Comparison of ENCODE assay signal across 24 cellular contexts in the genomic region with DNA sequence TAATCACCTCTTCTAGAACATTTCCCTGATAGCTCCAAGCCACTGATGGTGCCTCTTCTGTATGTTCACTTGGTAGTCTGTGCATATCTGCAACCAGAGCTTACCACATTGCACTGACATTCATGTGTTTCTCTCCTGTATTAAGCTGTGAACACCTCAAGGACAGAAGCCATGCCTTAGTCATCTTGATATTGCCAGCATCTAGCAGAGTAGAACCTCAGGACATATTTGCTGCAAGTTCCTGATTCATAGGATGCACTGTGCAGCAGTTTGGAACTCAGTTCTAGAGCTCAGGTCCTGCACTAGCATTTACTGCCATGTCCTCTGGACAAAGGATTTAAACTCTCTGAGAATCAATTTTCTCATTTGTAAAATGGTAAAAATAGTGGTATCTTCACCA.
"Had no signal": no experiment of that assay in that cellular context is flagged by ENCODE, and none has a peak within 500 bp of the region (broad histone marks: within the 10 kb centered on the region; RNA-seq: fewer than 3 reads in every experiment).

No MANE protein-coding gene starts in this region.

- DNase-seq: stimulated activated CD4-positive, alpha-beta T cell treated with anti-CD3 and anti-CD28 coated beads, Interleukin-2, amount 100 ng/mL, for 48 hours; stimulated activated CD4-positive, alpha-beta T cell treated with anti-CD3 and anti-CD28 coated beads, Interleukin-4, amount 100 ng/mL, for 1 hour; stimulated activated CD4-positive, alpha-beta T cell treated with anti-CD3 and anti-CD28 coated beads, Interleukin-4, amount 100 ng/mL, for 24 hours; stimulated activated CD4-positive, alpha-beta T cell treated with anti-CD3 and anti-CD28 coated beads, Interleukin-4, amount 100 ng/mL, for 4 hours; stimulated activated CD8-positive, alpha-beta memory T cell treated with anti-CD3 and anti-CD28 coated beads, Interleukin-4, amount 100 ng/mL, for 48 hours; stimulated activated naive B cell treated with anti-CD40 and anti-IgM and Interleukin-4, amounts not matched to agents 10 μg/mL and 1 μg/mL and 100 μg/mL, for 72 hours; stimulated activated naive CD4-positive, alpha-beta T cell; stimulated activated naive CD4-positive, alpha-beta T cell treated with Interleukin-2 at 50 U/mL for 16 hours; stimulated activated naive CD8-positive, alpha-beta T cell treated with anti-CD3 and anti-CD28 coated beads, Interleukin-15, amount 100 ng/mL, for 72 hours; stimulated activated naive CD8-positive, alpha-beta T cell treated with anti-CD3 and anti-CD28 coated beads, Interleukin-15, Interleukin-2, amounts not matched to agents 100 U/mL and 50 U/mL, for 24 hours; stomach; substantia nigra; testis; thyroid gland; tibial artery; transverse colon; trophoblast cell; upper lobe of left lung; upper lobe of right lung; uterus had no signal

- H3K4me3 Mint-ChIP-seq: stimulated activated effector memory CD8-positive, alpha-beta T cell treated with anti-CD3 and anti-CD28 coated beads, Interleukin-12 subunit alpha, Interleukin-12 subunit beta, amount 100 ng/mL, for 72 hours; stimulated activated memory B cell treated with anti-CD40 and anti-IgM and Interleukin-4, amounts not matched to agents 10 μg/mL and 1 μg/mL and 100 μg/mL, for 72 hours; stimulated activated naive B cell treated with anti-CD40 and anti-IgM and Interleukin-4, amounts not matched to agents 10 μg/mL and 1 μg/mL and 100 μg/mL, for 72 hours; stimulated activated naive CD8-positive, alpha-beta T cell treated with anti-CD3 and anti-CD28 coated beads, Interleukin-15, amount 100 ng/mL, for 72 hours; stimulated activated naive CD8-positive, alpha-beta T cell treated with anti-CD3 and anti-CD28 coated beads, Interleukin-15, Interleukin-2, amounts not matched to agents 100 ng/mL and 50 ng/mL, for 24 hours; type B pancreatic cell had no signal

- H3K27me3 Mint-ChIP-seq: stimulated activated memory B cell treated with anti-CD40 and anti-IgM and Interleukin-4, amounts not matched to agents 10 μg/mL and 1 μg/mL and 100 μg/mL, for 72 hours; stimulated activated naive B cell treated with anti-CD40 and anti-IgM and Interleukin-4, amounts not matched to agents 10 μg/mL and 1 μg/mL and 100 μg/mL, for 72 hours; stimulated activated naive CD8-positive, alpha-beta T cell treated with anti-CD3 and anti-CD28 coated beads, Interleukin-15, amount 100 ng/mL, for 72 hours; stimulated activated naive CD8-positive, alpha-beta T cell treated with anti-CD3 and anti-CD28 coated beads, Interleukin-15, Interleukin-2, amounts not matched to agents 100 ng/mL and 50 ng/mL, for 24 hours had no signal

- H3K4me1 Mint-ChIP-seq: stimulated activated effector memory CD8-positive, alpha-beta T cell treated with anti-CD3 and anti-CD28 coated beads, Interleukin-12 subunit alpha, Interleukin-12 subunit beta, amount 100 ng/mL, for 72 hours; stimulated activated memory B cell treated with anti-CD40 and anti-IgM and Interleukin-4, amounts not matched to agents 10 μg/mL and 1 μg/mL and 100 μg/mL, for 72 hours; stimulated activated naive B cell treated with anti-CD40 and anti-IgM and Interleukin-4, amounts not matched to agents 10 μg/mL and 1 μg/mL and 100 μg/mL, for 72 hours; stimulated activated naive CD8-positive, alpha-beta T cell treated with anti-CD3 and anti-CD28 coated beads, Interleukin-15, amount 100 ng/mL, for 72 hours had no signal

- H3K36me3 Mint-ChIP-seq: stimulated activated effector memory CD8-positive, alpha-beta T cell treated with anti-CD3 and anti-CD28 coated beads, Interleukin-12 subunit alpha, Interleukin-12 subunit beta, amount 100 ng/mL, for 72 hours; stimulated activated memory B cell treated with anti-CD40 and anti-IgM and Interleukin-4, amounts not matched to agents 10 μg/mL and 1 μg/mL and 100 μg/mL, for 72 hours; stimulated activated naive B cell treated with anti-CD40 and anti-IgM and Interleukin-4, amounts not matched to agents 10 μg/mL and 1 μg/mL and 100 μg/mL, for 72 hours; type B pancreatic cell had no signal

- H3K9me3 Mint-ChIP-seq: stimulated activated memory B cell treated with anti-CD40 and anti-IgM and Interleukin-4, amounts not matched to agents 10 μg/mL and 1 μg/mL and 100 μg/mL, for 72 hours; stimulated activated naive B cell treated with anti-CD40 and anti-IgM and Interleukin-4, amounts not matched to agents 10 μg/mL and 1 μg/mL and 100 μg/mL, for 72 hours; stimulated activated naive CD8-positive, alpha-beta T cell treated with anti-CD3 and anti-CD28 coated beads, Interleukin-15, amount 100 ng/mL, for 72 hours; stimulated activated naive CD8-positive, alpha-beta T cell treated with anti-CD3 and anti-CD28 coated beads, Interleukin-15, Interleukin-2, amounts not matched to agents 100 ng/mL and 50 ng/mL, for 24 hours; type B pancreatic cell had no signal

- H3K27ac Mint-ChIP-seq: stimulated activated effector memory CD8-positive, alpha-beta T cell treated with anti-CD3 and anti-CD28 coated beads, Interleukin-12 subunit alpha, Interleukin-12 subunit beta, amount 100 ng/mL, for 72 hours; stimulated activated memory B cell treated with anti-CD40 and anti-IgM and Interleukin-4, amounts not matched to agents 10 μg/mL and 1 μg/mL and 100 μg/mL, for 72 hours; stimulated activated naive B cell treated with anti-CD40 and anti-IgM and Interleukin-4, amounts not matched to agents 10 μg/mL and 1 μg/mL and 100 μg/mL, for 72 hours; stimulated activated naive CD8-positive, alpha-beta T cell treated with anti-CD3 and anti-CD28 coated beads, Interleukin-15, amount 100 ng/mL, for 72 hours; stimulated activated naive CD8-positive, alpha-beta T cell treated with anti-CD3 and anti-CD28 coated beads, Interleukin-15, Interleukin-2, amounts not matched to agents 100 ng/mL and 50 ng/mL, for 24 hours; type B pancreatic cell had no signal
